In genomic region chr7:86123476-86123875, GRCh38 we compare ENCODE assay signal across 23 cellular contexts.
"Had no signal": no experiment of that assay in that cellular context is flagged by ENCODE, and none has a peak within 500 bp of the region (broad histone marks: within the 10 kb centered on the region; RNA-seq: fewer than 3 reads in every experiment).

No MANE protein-coding gene starts in this region.

- DNase-seq: islet precursor cell; left ventricle myocardium inferior; mesendoderm; naive B cell; natural killer cell; nephron progenitor cell; occipital lobe; psoas muscle; right lobe of liver; stimulated activated CD4-positive, alpha-beta T cell treated with anti-CD3 and anti-CD28 coated beads, Interleukin-1b, Interleukin-23, amount 100 ng/mL, for 48 hours; stimulated activated CD4-positive, alpha-beta T cell treated with anti-CD3 and anti-CD28 coated beads, Interleukin-2, amount 100 ng/mL, for 48 hours; stimulated activated CD4-positive, alpha-beta T cell treated with anti-CD3 and anti-CD28 coated beads, Interleukin-4, amount 100 ng/mL, for 4 hours; stimulated activated CD8-positive, alpha-beta memory T cell treated with anti-CD3 and anti-CD28 coated beads, Interleukin-4, amount 100 ng/mL, for 48 hours; stimulated activated naive CD4-positive, alpha-beta T cell treated with Interleukin-2 at 50 U/mL for 16 hours; stimulated activated naive CD8-positive, alpha-beta T cell treated with anti-CD3 and anti-CD28 coated beads, Interleukin-15, amount 100 ng/mL, for 72 hours; substantia nigra; uterus had no signal

- H3K4me2 ChIP-seq: neural progenitor cell, smooth muscle cell had no signal

- H3K27ac ChIP-seq: left ventricle myocardium inferior, neural progenitor cell, neutrophil, parathyroid adenoma, psoas muscle, right lobe of liver, tibial nerve, uterus had no signal

- H3K36me3 ChIP-seq: left ventricle myocardium inferior, neural progenitor cell, neutrophil, right lobe of liver, tibial nerve, uterus had no signal

- H3K9me3 ChIP-seq: psoas muscle, right lobe of liver, tibial nerve, uterus had no signal

- H3K4me1 ChIP-seq: left ventricle myocardium inferior, neural progenitor cell, parathyroid adenoma, psoas muscle, right lobe of liver, tibial nerve, uterus had no signal

- H3K9ac ChIP-seq: neural progenitor cell, parathyroid adenoma had no signal

- H3K79me2 ChIP-seq: parathyroid adenoma had no signal

- H3K27me3 ChIP-seq: neural progenitor cell, neutrophil, right lobe of liver, tibial nerve, uterus had no signal

- H3K4me3 ChIP-seq: left ventricle myocardium inferior, lung, neural progenitor cell, psoas muscle, right lobe of liver, smooth muscle cell, tibial nerve, uterus had no signal

- H2AFZ ChIP-seq: neural progenitor cell, parathyroid adenoma had no signal
